6 cellular contexts compared by ENCODE assay signal in genomic region chr11:11448626-11449025, GRCh38.
"Had no signal": no experiment of that assay in that cellular context is flagged by ENCODE, and none has a peak within 500 bp of the region (broad histone marks: within the 10 kb centered on the region; RNA-seq: fewer than 3 reads in every experiment).

No MANE protein-coding gene starts in this region.

- H3K4me2 ChIP-seq: KMS-11 had no signal

- DNase-seq: KBM-7, KG1 had no signal

- H3K9ac ChIP-seq: KMS-11 had no signal

- ATAC-seq: K562 had no signal

- FAIRE-seq: HTR-8/SVneo, K562 had no signal

- H3K4me3 ChIP-seq: K562 had no signal

- H3K27ac ChIP-seq: HL-60, KMS-11 had no signal
